2 cellular contexts compared by ENCODE assay signal in the genomic region with DNA sequence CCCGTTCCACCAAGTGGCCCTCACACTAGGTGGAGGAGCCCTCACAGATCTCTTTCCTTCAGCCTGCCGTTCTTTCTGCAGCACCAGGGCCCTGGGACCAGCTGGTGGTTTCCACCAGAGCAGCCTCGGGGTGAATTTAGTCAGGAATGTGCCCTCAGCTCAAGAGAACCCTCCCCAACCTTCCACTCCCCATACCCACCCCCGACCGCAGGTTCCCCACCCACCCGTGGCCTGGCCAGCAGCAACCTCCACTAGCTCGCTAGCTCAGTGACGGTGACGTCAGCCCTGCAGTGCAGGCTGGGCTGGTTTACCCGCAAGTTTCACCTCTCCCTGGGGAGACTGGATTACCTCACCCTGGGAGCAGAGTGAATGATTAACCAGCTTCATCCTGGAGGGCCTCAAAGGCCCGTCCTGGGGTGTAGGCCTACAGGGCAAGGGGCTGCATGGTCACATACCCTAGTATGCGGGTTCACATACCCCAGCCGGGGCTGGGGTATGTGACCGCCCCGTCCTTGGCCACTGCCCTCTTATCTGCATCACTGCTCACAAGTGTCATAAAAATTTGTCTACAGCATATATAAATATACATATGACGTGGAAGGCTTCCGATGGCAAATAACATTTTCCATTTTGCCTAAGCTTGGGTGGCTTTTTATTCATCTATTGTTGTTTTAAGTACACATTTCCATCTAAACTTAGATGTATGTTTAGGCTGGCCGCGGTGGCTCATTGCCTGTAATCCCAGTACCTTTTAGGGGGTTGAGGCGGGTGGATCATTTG.
TF ChIP-seq lines count a peak whose summit lies in the region.

No MANE protein-coding gene starts in this region.

TF ChIP-seq in K562, 482 proteins besides CTCF, POLR2A, EP300 and RAD21 (continues in another document):
- TF ChIP-seq NELFE (IDR thresholded peaks at IDR 0.05; ENCODE audit: insufficient read depth, insufficient read length) (no peak), PHB (CRISPR knock-in tag; IDR thresholded peaks at IDR 0.05) (no peak), C11orf30 (IDR thresholded peaks at IDR 0.05; ENCODE audit: low read depth) (no peak), NBN (IDR thresholded peaks at IDR 0.05; ENCODE audit: low read depth) (no peak), TBL1XR1 (IDR thresholded peaks at IDR 0.05; ENCODE audit: low read length in 2 of 2) (no peak), TAF7 (tag; IDR thresholded peaks at IDR 0.05) (no peak), CBX3 (IDR thresholded peaks at IDR 0.05; ENCODE audit: borderline replicate concordance in 1 of 2, low read length in 2 of 2) (no peak), PCBP1 (IDR thresholded peaks at IDR 0.05; ENCODE audit: low read depth, low read length, poor library complexity, severe bottlenecking) (no peak), HEY1 (CRISPR knock-in tag; IDR thresholded peaks at IDR 0.05; ENCODE audit: borderline replicate concordance) (no peak), ILK (tag; IDR thresholded peaks at IDR 0.05; ENCODE audit: borderline replicate concordance, low read depth) (no peak), ZNF584 (CRISPR knock-in tag; IDR thresholded peaks at IDR 0.05; ENCODE audit: low read depth) (no peak), DPF2 (IDR thresholded peaks at IDR 0.05) (no peak), PHTF2 (CRISPR knock-in tag; IDR thresholded peaks at IDR 0.05) (no peak), CREB1 (IDR thresholded peaks at IDR 0.05) (peak; percentile 30; the same call in 1 of the 2 replicates), CREB1 (CRISPR knock-in tag; IDR thresholded peaks at IDR 0.05) (peak; percentile 52; the same call in 1 of the 2 replicates), SAFB2 (IDR thresholded peaks at IDR 0.05; ENCODE audit: borderline replicate concordance, low read depth, low read length, severe bottlenecking) (no peak), L3MBTL2 (IDR thresholded peaks at IDR 0.05) (no peak), JUND (IDR thresholded peaks at IDR 0.05; ENCODE audit: borderline replicate concordance, low read depth, low read length) (peak; percentile 91), JUND (tag; IDR thresholded peaks at IDR 0.05; ENCODE audit: borderline replicate concordance, low read depth, low read length) (peak; percentile 87)
- TF ChIP-seq, protein P1, sequence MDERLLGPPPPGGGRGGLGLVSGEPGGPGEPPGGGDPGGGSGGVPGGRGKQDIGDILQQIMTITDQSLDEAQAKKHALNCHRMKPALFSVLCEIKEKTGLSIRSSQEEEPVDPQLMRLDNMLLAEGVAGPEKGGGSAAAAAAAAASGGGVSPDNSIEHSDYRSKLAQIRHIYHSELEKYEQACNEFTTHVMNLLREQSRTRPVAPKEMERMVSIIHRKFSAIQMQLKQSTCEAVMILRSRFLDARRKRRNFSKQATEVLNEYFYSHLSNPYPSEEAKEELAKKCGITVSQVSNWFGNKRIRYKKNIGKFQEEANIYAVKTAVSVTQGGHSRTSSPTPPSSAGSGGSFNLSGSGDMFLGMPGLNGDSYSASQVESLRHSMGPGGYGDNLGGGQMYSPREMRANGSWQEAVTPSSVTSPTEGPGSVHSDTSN (CRISPR knock-in tag; IDR thresholded peaks at IDR 0.05; ENCODE audit: low read depth), result no peak
- TF ChIP-seq, protein P1 (tag; conservative IDR thresholded peaks at IDR 0.05; ENCODE audit: low read depth), result no peak
- TF ChIP-seq, protein P2, sequence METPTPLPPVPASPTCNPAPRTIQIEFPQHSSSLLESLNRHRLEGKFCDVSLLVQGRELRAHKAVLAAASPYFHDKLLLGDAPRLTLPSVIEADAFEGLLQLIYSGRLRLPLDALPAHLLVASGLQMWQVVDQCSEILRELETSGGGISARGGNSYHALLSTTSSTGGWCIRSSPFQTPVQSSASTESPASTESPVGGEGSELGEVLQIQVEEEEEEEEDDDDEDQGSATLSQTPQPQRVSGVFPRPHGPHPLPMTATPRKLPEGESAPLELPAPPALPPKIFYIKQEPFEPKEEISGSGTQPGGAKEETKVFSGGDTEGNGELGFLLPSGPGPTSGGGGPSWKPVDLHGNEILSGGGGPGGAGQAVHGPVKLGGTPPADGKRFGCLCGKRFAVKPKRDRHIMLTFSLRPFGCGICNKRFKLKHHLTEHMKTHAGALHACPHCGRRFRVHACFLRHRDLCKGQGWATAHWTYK (CRISPR knock-in tag; IDR thresholded peaks at IDR 0.05), result no peak
- TF ChIP-seq, protein P3, sequence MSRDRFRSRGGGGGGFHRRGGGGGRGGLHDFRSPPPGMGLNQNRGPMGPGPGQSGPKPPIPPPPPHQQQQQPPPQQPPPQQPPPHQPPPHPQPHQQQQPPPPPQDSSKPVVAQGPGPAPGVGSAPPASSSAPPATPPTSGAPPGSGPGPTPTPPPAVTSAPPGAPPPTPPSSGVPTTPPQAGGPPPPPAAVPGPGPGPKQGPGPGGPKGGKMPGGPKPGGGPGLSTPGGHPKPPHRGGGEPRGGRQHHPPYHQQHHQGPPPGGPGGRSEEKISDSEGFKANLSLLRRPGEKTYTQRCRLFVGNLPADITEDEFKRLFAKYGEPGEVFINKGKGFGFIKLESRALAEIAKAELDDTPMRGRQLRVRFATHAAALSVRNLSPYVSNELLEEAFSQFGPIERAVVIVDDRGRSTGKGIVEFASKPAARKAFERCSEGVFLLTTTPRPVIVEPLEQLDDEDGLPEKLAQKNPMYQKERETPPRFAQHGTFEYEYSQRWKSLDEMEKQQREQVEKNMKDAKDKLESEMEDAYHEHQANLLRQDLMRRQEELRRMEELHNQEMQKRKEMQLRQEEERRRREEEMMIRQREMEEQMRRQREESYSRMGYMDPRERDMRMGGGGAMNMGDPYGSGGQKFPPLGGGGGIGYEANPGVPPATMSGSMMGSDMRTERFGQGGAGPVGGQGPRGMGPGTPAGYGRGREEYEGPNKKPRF (IDR thresholded peaks at IDR 0.05; ENCODE audit: low read depth, low read length), result no peak
- TF ChIP-seq, protein P4, sequence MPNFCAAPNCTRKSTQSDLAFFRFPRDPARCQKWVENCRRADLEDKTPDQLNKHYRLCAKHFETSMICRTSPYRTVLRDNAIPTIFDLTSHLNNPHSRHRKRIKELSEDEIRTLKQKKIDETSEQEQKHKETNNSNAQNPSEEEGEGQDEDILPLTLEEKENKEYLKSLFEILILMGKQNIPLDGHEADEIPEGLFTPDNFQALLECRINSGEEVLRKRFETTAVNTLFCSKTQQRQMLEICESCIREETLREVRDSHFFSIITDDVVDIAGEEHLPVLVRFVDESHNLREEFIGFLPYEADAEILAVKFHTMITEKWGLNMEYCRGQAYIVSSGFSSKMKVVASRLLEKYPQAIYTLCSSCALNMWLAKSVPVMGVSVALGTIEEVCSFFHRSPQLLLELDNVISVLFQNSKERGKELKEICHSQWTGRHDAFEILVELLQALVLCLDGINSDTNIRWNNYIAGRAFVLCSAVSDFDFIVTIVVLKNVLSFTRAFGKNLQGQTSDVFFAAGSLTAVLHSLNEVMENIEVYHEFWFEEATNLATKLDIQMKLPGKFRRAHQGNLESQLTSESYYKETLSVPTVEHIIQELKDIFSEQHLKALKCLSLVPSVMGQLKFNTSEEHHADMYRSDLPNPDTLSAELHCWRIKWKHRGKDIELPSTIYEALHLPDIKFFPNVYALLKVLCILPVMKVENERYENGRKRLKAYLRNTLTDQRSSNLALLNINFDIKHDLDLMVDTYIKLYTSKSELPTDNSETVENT (CRISPR knock-in tag; IDR thresholded peaks at IDR 0.05), result no peak

TF ChIP-seq in GM12891, 5 proteins besides CTCF, POLR2A, EP300 and RAD21:
- TF ChIP-seq TAF1 (IDR thresholded peaks at IDR 0.05; ENCODE audit: low read depth, low read length), result no peak
- no peak for TF ChIP-seq POLR2AphosphoS5 (IDR thresholded peaks at IDR 0.05; ENCODE audit: low read depth, low read length)
- TF ChIP-seq SPI1 (IDR thresholded peaks at IDR 0.05; ENCODE audit: low read depth, low read length), result no peak
- no peak for TF ChIP-seq POU2F2 (IDR thresholded peaks at IDR 0.05; ENCODE audit: low read depth, low read length)
- TF ChIP-seq PAX5 (IDR thresholded peaks at IDR 0.05; ENCODE audit: insufficient read depth, low read length, severe bottlenecking), result no peak
